23 cellular contexts compared by ENCODE assay signal in genomic region chr7:90984692-90985091, GRCh38.
DNase-seq lines count a peak whose midpoint lies in the region; ATAC-seq, FAIRE-seq and TF ChIP-seq lines count a peak whose summit lies in the region.
"Had no signal": no experiment of that assay in that cellular context is flagged by ENCODE, and none has a peak within 500 bp of the region (broad histone marks: within the 10 kb centered on the region; RNA-seq: fewer than 3 reads in every experiment).

No MANE protein-coding gene starts in this region.

- FAIRE-seq in HepG2 (lab: Jason Lieb, UNC) (no peak), urothelium cell line (lab: Jason Lieb, UNC) (peak; percentile 13)
- FAIRE-seq: A204.1, D721Med had no signal

- TF ChIP-seq EP300 in HepG2 (IDR thresholded peaks at IDR 0.05; ENCODE audit: low read depth in 2 of 2, low read length in 2 of 2) = no peak
- no peak for TF ChIP-seq EP300 in HepG2 (CRISPR knock-in tag; IDR thresholded peaks at IDR 0.05; ENCODE audit: borderline replicate concordance)

- no peaks in the 10 kb centered on the region for H3K9me3 ChIP-seq in HepG2 (ENCODE audit: low read length)
- no peaks in the 10 kb centered on the region for H3K9me3 ChIP-seq in right lobe of liver
- no peaks in the 10 kb centered on the region for H3K9me3 ChIP-seq in PC-3 (ENCODE audit: low read length)
- H3K9me3 ChIP-seq: BE2C had no signal

- WGBS in HepG2 (ENCODE audit: low lambda C conversion rate) = 8% methylated on average over 1 of the region's 1 CpG
- no CpG with 5 or more reads among the region's 1 CpG for WGBS in right lobe of liver (ENCODE audit: insufficient coverage, low coverage, low lambda C conversion rate, missing lambda C conversion rate)

- H2AFZ ChIP-seq in HepG2 (ENCODE audit: low read length) = no peak overlapping the region
- H2AFZ ChIP-seq in PC-3 (ENCODE audit: low read length) = no peak overlapping the region
- H2AFZ ChIP-seq: GM23248 had no signal

- H3K9ac ChIP-seq in HepG2 (ENCODE audit: insufficient read depth, low read depth, low read length) (no peak overlapping the region), PC-3 (ENCODE audit: low read length) (no peak overlapping the region)
- H3K9ac ChIP-seq: BLaER1 treated with 17β-estradiol and CSF1 and Interleukin-3, amounts not matched to agents 10 nM and 100 nM; GM23248 had no signal

- no peaks in the 10 kb centered on the region for H3F3A ChIP-seq in PC-3 (ENCODE audit: low read length, unreplicated experiment)

- DNase-seq in HepG2 (ENCODE audit: low spot score) (no peak), right lobe of liver (no peak), PC-3 (no peak), urothelium cell line (ENCODE audit: low spot score) (no peak)
- DNase-seq in activated naive CD4-positive, alpha-beta T cell treated with Interleukin-2 at 50 U/mL for 16 hours = no peak
- DNase-seq: ACHN; AML-193; BE2C; CD4-positive, alpha-beta T cell; CD8-positive, alpha-beta memory T cell; DMS 273 treated with DMSO at 0.1 percent for 48 hours; DMS79; EL; GDM1; GM23248; H9 had no signal

- no peaks in the 10 kb centered on the region for H3K36me3 ChIP-seq in HepG2 (replicated peaks in 1 of 2; ENCODE audit: control insufficient read depth in 1 of 2, insufficient read depth in 2 of 2, low read length in 2 of 2)
- H3K36me3 ChIP-seq in right lobe of liver = no peaks in the 10 kb centered on the region
- no peaks in the 10 kb centered on the region for H3K36me3 ChIP-seq in PC-3 (ENCODE audit: low read depth, low read length)
- H3K36me3 ChIP-seq: BE2C had no signal

- H4K20me1 ChIP-seq in HepG2 (ENCODE audit: insufficient read depth, low read length) (no peaks in the 10 kb centered on the region), PC-3 (ENCODE audit: low read length) (no peaks in the 10 kb centered on the region)
- H4K20me1 ChIP-seq: BLaER1 treated with 17β-estradiol and CSF1 and Interleukin-3, amounts not matched to agents 10 nM and 100 nM had no signal

- H3K4me2 ChIP-seq in HepG2 (ENCODE audit: low read depth, low read length) (no peak overlapping the region), PC-3 (ENCODE audit: low read length) (no peak overlapping the region)
- H3K4me2 ChIP-seq: BLaER1 treated with 17β-estradiol and CSF1 and Interleukin-3, amounts not matched to agents 10 nM and 100 nM had no signal

- TF ChIP-seq CTCF in HepG2 (CRISPR knock-in tag; IDR thresholded peaks at IDR 0.05) = no peak
- no peak for TF ChIP-seq CTCF in right lobe of liver (IDR thresholded peaks at IDR 0.05)
- no peak for TF ChIP-seq CTCF in PC-3 (conservative IDR thresholded peaks at IDR 0.05; ENCODE audit: low read depth, low read length)

- POLR2A ChIA-PET in HepG2 (lab: Yijun Ruan, JAX) = no interaction called here
- POLR2A ChIA-PET in PC-3 (lab: Charles Lee; ENCODE audit: unreplicated experiment) = no interaction called here

- no peaks in the 10 kb centered on the region for H3K27me3 ChIP-seq in HepG2 (ENCODE audit: control insufficient read depth in 1 of 2, insufficient read depth in 2 of 2, low read length in 2 of 2)
- H3K27me3 ChIP-seq in right lobe of liver = no peaks in the 10 kb centered on the region
- H3K27me3 ChIP-seq in PC-3 (ENCODE audit: low read length) = no peaks in the 10 kb centered on the region
- H3K27me3 ChIP-seq: BE2C; BLaER1 treated with 17β-estradiol and CSF1 and Interleukin-3, amounts not matched to agents 10 nM and 100 nM had no signal

- no peak overlapping the region for H3K27ac ChIP-seq in HepG2 (ENCODE audit: extremely low read length, insufficient read depth, low read length)
- no peak overlapping the region for H3K27ac ChIP-seq in right lobe of liver
- no peak overlapping the region for H3K27ac ChIP-seq in PC-3 (ENCODE audit: low read length)
- H3K27ac ChIP-seq: 22Rv1; BLaER1 treated with 17β-estradiol and CSF1 and Interleukin-3, amounts not matched to agents 10 nM and 100 nM; GM23248 had no signal

- no peaks in the 10 kb centered on the region for H3K79me2 ChIP-seq in HepG2 (ENCODE audit: insufficient read depth, low read length)
- no peaks in the 10 kb centered on the region for H3K79me2 ChIP-seq in PC-3 (ENCODE audit: low read length)

- H3K4me3 ChIP-seq in HepG2 (replicated peaks in 1 of 3; ENCODE audit: insufficient read depth in 1 of 3, low read depth in 2 of 3, low read length in 3 of 3) (no peak overlapping the region), right lobe of liver (no peak overlapping the region), PC-3 (ENCODE audit: low read length) (no peak overlapping the region)
- H3K4me3 ChIP-seq: BLaER1 treated with 17β-estradiol and CSF1 and Interleukin-3, amounts not matched to agents 10 nM and 100 nM; GM12878; GM23248 had no signal

- ATAC-seq in HepG2 = no peak
- no peak for ATAC-seq in right lobe of liver
- ATAC-seq in PC-3 = no peak
- ATAC-seq in HG03571 (IDR thresholded peaks at IDR 0.05; ENCODE audit: unreplicated experiment) = no peak
- ATAC-seq: GM12878, HCT116 had no signal

- H3K4me1 ChIP-seq in HepG2 (ENCODE audit: insufficient read depth, low read length) (no peaks in the 10 kb centered on the region), right lobe of liver (no peaks in the 10 kb centered on the region), PC-3 (ENCODE audit: insufficient read depth, low read length) (no peaks in the 10 kb centered on the region)
- H3K4me1 ChIP-seq: BE2C; BLaER1 treated with 17β-estradiol and CSF1 and Interleukin-3, amounts not matched to agents 10 nM and 100 nM had no signal

- CTCF ChIA-PET in HepG2 (lab: Yijun Ruan, JAX; ENCODE audit: low intra/inter-chr PET ratio, low total read pairs) (no interaction called here), PC-3 (lab: Charles Lee) (no interaction called here)

- BruUV-seq in HepG2 (replicated peaks; lab: Mats Ljungman, UMichigan) (no TSS peak), PC-3 (replicated peaks; lab: Mats Ljungman, UMichigan) (TSS peak; percentile 27)

- in situ Hi-C loops in HepG2 (cut with HindIII; ENCODE audit: extremely low pct_ligation_motif_present, low pct_unique_long_range_greater_than_20kb) = no loop called here

- TF ChIP-seq POLR2A in HepG2 (IDR thresholded peaks at IDR 0.05; ENCODE audit: insufficient read depth in 1 of 2, low read depth in 2 of 2, low read length in 2 of 2) = no peak
- no peak for TF ChIP-seq POLR2A in right lobe of liver (IDR thresholded peaks at IDR 0.05)

- TF ChIP-seq RAD21 in HepG2 (CRISPR knock-in tag; IDR thresholded peaks at IDR 0.05) = no peak

- no peaks in the 10 kb centered on the region for H3K9me2 ChIP-seq in PC-3 (replicated peaks; ENCODE audit: low read length)

- intact Hi-C loops in HepG2 (cut with micrococcal nuclease; ENCODE audit: unreplicated experiment) (no loop called here), right lobe of liver (cut with DNase I) (no loop called here), PC-3 (cut with micrococcal nuclease) (no loop called here)

TF ChIP-seq in HepG2, 621 proteins besides CTCF, POLR2A, EP300 and RAD21:
- TF ChIP-seq ZNF614 (CRISPR knock-in tag; IDR thresholded peaks at IDR 0.05; ENCODE audit: borderline replicate concordance) (no peak), MAFK (conservative IDR thresholded peaks at IDR 0.05 in 1 of 2, IDR thresholded peaks at IDR 0.05 in 1 of 2; ENCODE audit: low read length in 2 of 2) (peak; percentile 87), SPEN (CRISPR knock-in tag; IDR thresholded peaks at IDR 0.05; ENCODE audit: low read depth) (no peak), MAFF (IDR thresholded peaks at IDR 0.05; ENCODE audit: low read depth, low read length) (peak; percentile 82)
